Comparison of ENCODE assay signal across 2 cellular contexts in the genomic region with DNA sequence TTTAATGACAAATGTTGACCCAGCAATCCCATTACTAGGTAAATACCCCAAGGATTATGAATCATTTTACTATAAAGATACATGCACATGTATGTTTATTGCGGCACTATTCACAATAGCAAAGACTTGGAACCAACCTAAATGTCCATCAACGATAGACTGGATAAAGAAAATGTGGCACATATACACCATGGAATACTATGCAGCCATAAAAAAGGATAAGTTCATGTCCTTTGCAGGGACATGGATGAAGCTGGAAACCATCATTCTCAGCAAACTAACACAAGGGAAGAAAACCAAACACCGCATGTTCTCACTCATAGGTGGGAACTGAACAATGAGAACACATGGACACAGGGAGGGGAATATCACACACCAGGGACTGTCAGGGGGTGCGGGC. TPM values are rescaled to one million over a fixed set of nuclear protein-coding genes. Genes with fewer than 3 reads are reported as not detected.
"Had no signal": no experiment of that assay in that cellular context is flagged by ENCODE, and none has a peak within 500 bp of the region (broad histone marks: within the 10 kb centered on the region; RNA-seq: fewer than 3 reads in every experiment).

No MANE protein-coding gene starts in this region.

RNA-seq across cellular contexts. Expression of a gene that starts 38.6 kb away (rescaled TPM):
- total RNA-seq: LHCN-M2, MCF 10A had no signal
